ENCODE assay signal across 10 cellular contexts in genomic region chr2:108587621-108588020, GRCh38. TPM values are rescaled to one million over a fixed set of nuclear protein-coding genes. Genes with fewer than 3 reads are reported as not detected.
DNase-seq lines count a peak whose midpoint lies in the region; ATAC-seq and TF ChIP-seq lines count a peak whose summit lies in the region.
"Had no signal": no experiment of that assay in that cellular context is flagged by ENCODE, and none has a peak within 500 bp of the region (broad histone marks: within the 10 kb centered on the region; RNA-seq: fewer than 3 reads in every experiment).

No MANE protein-coding gene starts in this region.

- ATAC-seq in memory B cell (ENCODE audit: low read depth) (no peak), HG03469 (IDR thresholded peaks at IDR 0.05; ENCODE audit: unreplicated experiment) (no peak)
- no peak for ATAC-seq in activated CD8-positive, alpha-beta T cell treated with anti-CD3 and anti-CD28 coated beads for 36 hours

- no peaks in the 10 kb centered on the region for H3K27me3 ChIP-seq in uterus

- no peaks in the 10 kb centered on the region for H3K36me3 ChIP-seq in uterus

- peak overlapping the region; percentile 63 for H3K27ac Mint-ChIP-seq in activated T-cell treated with anti-CD3 and anti-CD28 coated beads, Interleukin-2, amount 50 U/mL, for 24 hours
- H3K27ac Mint-ChIP-seq in dendritic cell treated with granulocyte-macrophage colony-stimulating factor and Interleukin-4, amounts not matched to agents 40 ng/mL and 50 ng/mL, for 4 days, result peak overlapping the region; percentile 100
- peak overlapping the region; percentile 89 for H3K27ac Mint-ChIP-seq in memory B cell
- H3K27ac Mint-ChIP-seq in activated CD4-positive, alpha-beta memory T cell treated with anti-CD3 and anti-CD28 coated beads for 36 hours, result no peak overlapping the region
- no peak overlapping the region for H3K27ac Mint-ChIP-seq in activated CD8-positive, alpha-beta T cell treated with anti-CD3 and anti-CD28 coated beads for 36 hours

- H3K36me3 Mint-ChIP-seq in activated T-cell treated with anti-CD3 and anti-CD28 coated beads, Interleukin-2, amount 50 U/mL, for 24 hours (ENCODE audit: low read depth), result no peaks in the 10 kb centered on the region
- H3K36me3 Mint-ChIP-seq in dendritic cell treated with granulocyte-macrophage colony-stimulating factor and Interleukin-4, amounts not matched to agents 40 ng/mL and 50 ng/mL, for 4 days (ENCODE audit: low read depth), result peaks cover 37% of the 10 kb centered on the region
- H3K36me3 Mint-ChIP-seq in memory B cell, result no peaks in the 10 kb centered on the region
- H3K36me3 Mint-ChIP-seq in activated CD4-positive, alpha-beta memory T cell treated with anti-CD3 and anti-CD28 coated beads for 36 hours, result no peaks in the 10 kb centered on the region
- H3K36me3 Mint-ChIP-seq in activated CD8-positive, alpha-beta T cell treated with anti-CD3 and anti-CD28 coated beads for 36 hours (ENCODE audit: low read depth), result no peaks in the 10 kb centered on the region

- H3K4me1 ChIP-seq in uterus, result peaks cover 1 to 3% of the 10 kb centered on the region in 2 donors

- H3K4me3 ChIP-seq in uterus, result no peak overlapping the region

- no peaks in the 10 kb centered on the region for H3K9me3 Mint-ChIP-seq in activated T-cell treated with anti-CD3 and anti-CD28 coated beads, Interleukin-2, amount 50 U/mL, for 24 hours
- no peaks in the 10 kb centered on the region for H3K9me3 Mint-ChIP-seq in dendritic cell treated with granulocyte-macrophage colony-stimulating factor and Interleukin-4, amounts not matched to agents 40 ng/mL and 50 ng/mL, for 4 days
- no peaks in the 10 kb centered on the region for H3K9me3 Mint-ChIP-seq in memory B cell
- H3K9me3 Mint-ChIP-seq in activated CD4-positive, alpha-beta memory T cell treated with anti-CD3 and anti-CD28 coated beads for 36 hours, result no peaks in the 10 kb centered on the region
- no peaks in the 10 kb centered on the region for H3K9me3 Mint-ChIP-seq in activated CD8-positive, alpha-beta T cell treated with anti-CD3 and anti-CD28 coated beads for 36 hours
- H3K9me3 Mint-ChIP-seq: central memory CD8-positive, alpha-beta T cell had no signal

- CTCF ChIA-PET in activated CD4-positive, alpha-beta memory T cell treated with anti-CD3 and anti-CD28 coated beads for 36 hours (lab: Charles Lee), result interaction anchor here (1.2 to 2.8 kb wide), 2 partner anchors 49 to 52 kb away, joined by 3 to 18 read pairs; no protein-coding TSS in a partner anchor
- CTCF ChIA-PET in activated CD8-positive, alpha-beta T cell treated with anti-CD3 and anti-CD28 coated beads for 36 hours (lab: Charles Lee), result interaction anchor here (3.3 kb wide), 1 partner anchor 49 kb away, joined by 17 read pairs; no protein-coding TSS in a partner anchor

- POLR2A ChIA-PET in activated CD4-positive, alpha-beta memory T cell treated with anti-CD3 and anti-CD28 coated beads for 36 hours (lab: Charles Lee), result no interaction called here
- POLR2A ChIA-PET in activated CD8-positive, alpha-beta T cell treated with anti-CD3 and anti-CD28 coated beads for 36 hours (lab: Charles Lee), result no interaction called here

- DNase-seq in activated T-cell treated with anti-CD3 and anti-CD28 coated beads, Interleukin-2, amount 50 U/mL, for 24 hours, result no peak
- DNase-seq in activated T-cell treated with anti-CD3 and anti-CD28 coated beads for 4 hours (no peak), memory B cell (ENCODE audit: low spot score in 2 of 2) (no peak), uterus (peak; percentile 46 to 61)
- DNase-seq in activated CD4-positive, alpha-beta memory T cell treated with anti-CD3 and anti-CD28 coated beads for 36 hours, result no peak
- no peak for DNase-seq in activated CD8-positive, alpha-beta T cell treated with anti-CD3 and anti-CD28 coated beads for 36 hours
- DNase-seq: GOT3 had no signal

- no peak overlapping the region for H3K4me3 Mint-ChIP-seq in activated T-cell treated with anti-CD3 and anti-CD28 coated beads, Interleukin-2, amount 50 U/mL, for 24 hours
- peak overlapping the region; percentile 99 for H3K4me3 Mint-ChIP-seq in dendritic cell treated with granulocyte-macrophage colony-stimulating factor and Interleukin-4, amounts not matched to agents 40 ng/mL and 50 ng/mL, for 4 days
- no peak overlapping the region for H3K4me3 Mint-ChIP-seq in memory B cell
- no peak overlapping the region for H3K4me3 Mint-ChIP-seq in activated CD4-positive, alpha-beta memory T cell treated with anti-CD3 and anti-CD28 coated beads for 36 hours
- no peak overlapping the region for H3K4me3 Mint-ChIP-seq in activated CD8-positive, alpha-beta T cell treated with anti-CD3 and anti-CD28 coated beads for 36 hours

- no peak for TF ChIP-seq CTCF in uterus (IDR thresholded peaks at IDR 0.05)
- no peak for TF ChIP-seq CTCF in activated CD8-positive, alpha-beta T cell treated with anti-CD3 and anti-CD28 coated beads for 36 hours (IDR thresholded peaks at IDR 0.05)

- intact Hi-C loops in dendritic cell treated with granulocyte-macrophage colony-stimulating factor and Interleukin-4, amounts not matched to agents 40 ng/mL and 50 ng/mL, for 4 days (cut with micrococcal nuclease), result loop anchor here (10.0 kb wide), 1 partner anchor 653 kb away; no protein-coding TSS in a partner anchor
- intact Hi-C loops in uterus (cut with DNase I; ENCODE audit: low total_unique reads), result no loop called here
- intact Hi-C loops in activated CD4-positive, alpha-beta memory T cell treated with anti-CD3 and anti-CD28 coated beads for 36 hours (cut with micrococcal nuclease), result no loop called here
- intact Hi-C loops in activated CD8-positive, alpha-beta T cell treated with anti-CD3 and anti-CD28 coated beads for 36 hours (cut with micrococcal nuclease), result loop anchor here (10.0 kb wide), 1 partner anchor 53 kb away; the partner anchor contains the start of gene LIMS1

- peak overlapping the region; percentile 80 to 88 for H3K27ac ChIP-seq in uterus

- peaks cover 50% of the 10 kb centered on the region for H3K4me1 Mint-ChIP-seq in activated T-cell treated with anti-CD3 and anti-CD28 coated beads, Interleukin-2, amount 50 U/mL, for 24 hours (ENCODE audit: low read depth)
- peaks cover 57% of the 10 kb centered on the region for H3K4me1 Mint-ChIP-seq in dendritic cell treated with granulocyte-macrophage colony-stimulating factor and Interleukin-4, amounts not matched to agents 40 ng/mL and 50 ng/mL, for 4 days (ENCODE audit: low read depth)
- H3K4me1 Mint-ChIP-seq in memory B cell, result peaks cover 47% of the 10 kb centered on the region
- H3K4me1 Mint-ChIP-seq in activated CD4-positive, alpha-beta memory T cell treated with anti-CD3 and anti-CD28 coated beads for 36 hours (ENCODE audit: low read depth), result peaks cover 22% of the 10 kb centered on the region
- peaks cover 43% of the 10 kb centered on the region for H3K4me1 Mint-ChIP-seq in activated CD8-positive, alpha-beta T cell treated with anti-CD3 and anti-CD28 coated beads for 36 hours (ENCODE audit: low read depth)

- H3K27me3 Mint-ChIP-seq in activated T-cell treated with anti-CD3 and anti-CD28 coated beads, Interleukin-2, amount 50 U/mL, for 24 hours, result no peaks in the 10 kb centered on the region
- no peaks in the 10 kb centered on the region for H3K27me3 Mint-ChIP-seq in dendritic cell treated with granulocyte-macrophage colony-stimulating factor and Interleukin-4, amounts not matched to agents 40 ng/mL and 50 ng/mL, for 4 days
- H3K27me3 Mint-ChIP-seq in memory B cell, result no peaks in the 10 kb centered on the region
- H3K27me3 Mint-ChIP-seq in activated CD4-positive, alpha-beta memory T cell treated with anti-CD3 and anti-CD28 coated beads for 36 hours, result no peaks in the 10 kb centered on the region
- H3K27me3 Mint-ChIP-seq in activated CD8-positive, alpha-beta T cell treated with anti-CD3 and anti-CD28 coated beads for 36 hours, result no peaks in the 10 kb centered on the region
- H3K27me3 Mint-ChIP-seq: central memory CD8-positive, alpha-beta T cell had no signal

- H3K9me3 ChIP-seq in uterus, result no peaks in the 10 kb centered on the region

- TF ChIP-seq POLR2A in uterus (IDR thresholded peaks at IDR 0.05), result no peak

RNA-seq across cellular contexts. Expression of gene LIMS1, which starts 53.4 kb away (rescaled TPM):
- total RNA-seq in uterus, result 100 to 1,000 TPM in 2 of 4 donors, 10 to 100 TPM in 2; 37.4 to 357 (median 112) TPM
- 100 to 1,000 TPM; 102 to 104 TPM for total RNA-seq in activated CD4-positive, alpha-beta memory T cell treated with anti-CD3 and anti-CD28 coated beads for 36 hours
- total RNA-seq in activated CD8-positive, alpha-beta T cell treated with anti-CD3 and anti-CD28 coated beads for 36 hours, result 10 to 100 TPM; 48.1 to 51.7 TPM

Comparison
In these comparisons a context has a peak if more than half of its experiments do, and no peak if none do; other contexts are left out.
1. DNase-seq: peak in uterus (2 of 2); none in activated T-cell treated with anti-CD3 and anti-CD28 coated beads, Interleukin-2, amount 50 U/mL, for 24 hours (single experiment), activated T-cell treated with anti-CD3 and anti-CD28 coated beads for 4 hours (single experiment), memory B cell (0 of 2), activated CD4-positive, alpha-beta memory T cell treated with anti-CD3 and anti-CD28 coated beads for 36 hours (single experiment) and activated CD8-positive, alpha-beta T cell treated with anti-CD3 and anti-CD28 coated beads for 36 hours (single experiment).
2. H3K27ac Mint-ChIP-seq: peak in activated T-cell treated with anti-CD3 and anti-CD28 coated beads, Interleukin-2, amount 50 U/mL, for 24 hours (single experiment), dendritic cell treated with granulocyte-macrophage colony-stimulating factor and Interleukin-4, amounts not matched to agents 40 ng/mL and 50 ng/mL, for 4 days (single experiment) and memory B cell (single experiment); none in activated CD4-positive, alpha-beta memory T cell treated with anti-CD3 and anti-CD28 coated beads for 36 hours (single experiment) and activated CD8-positive, alpha-beta T cell treated with anti-CD3 and anti-CD28 coated beads for 36 hours (single experiment).
3. intact Hi-C loops: an anchor here in dendritic cell treated with granulocyte-macrophage colony-stimulating factor and Interleukin-4, amounts not matched to agents 40 ng/mL and 50 ng/mL, for 4 days (10.0 kb wide) and activated CD8-positive, alpha-beta T cell treated with anti-CD3 and anti-CD28 coated beads for 36 hours (10.0 kb wide); none called in uterus and activated CD4-positive, alpha-beta memory T cell treated with anti-CD3 and anti-CD28 coated beads for 36 hours.